Comparison of ENCODE assay signal across 34 cellular contexts in the genomic region with DNA sequence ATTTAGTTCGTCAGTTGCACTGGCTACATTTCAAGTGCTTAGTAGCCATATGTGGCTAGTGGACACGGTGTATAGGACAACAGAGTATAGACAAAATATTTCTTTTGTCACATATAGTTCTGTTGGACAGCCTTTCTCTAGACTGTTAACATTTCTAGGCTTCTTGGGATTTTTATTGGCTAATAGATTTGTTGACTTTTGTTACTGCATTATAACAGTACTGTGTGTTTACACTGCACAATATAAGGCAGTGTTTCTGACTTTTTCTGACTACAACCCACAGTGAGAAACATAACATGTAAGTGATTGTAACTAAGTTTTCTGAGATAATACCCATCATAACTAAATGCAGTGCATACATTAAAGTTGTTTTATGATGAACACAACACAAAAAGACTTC. TPM values are rescaled to one million over a fixed set of nuclear protein-coding genes. Genes with fewer than 3 reads are reported as not detected.
"Had no signal": no experiment of that assay in that cellular context is flagged by ENCODE, and none has a peak within 500 bp of the region (broad histone marks: within the 10 kb centered on the region; RNA-seq: fewer than 3 reads in every experiment).

No MANE protein-coding gene starts in this region.

- H3K36me3 ChIP-seq: ovary had no signal

- H3K27ac Mint-ChIP-seq: activated CD4-positive, alpha-beta T cell treated with anti-CD3 and anti-CD28 coated beads for 36 hours; activated CD8-positive, alpha-beta T cell treated with anti-CD3 and anti-CD28 coated beads, Interleukin-2, amount 10 ng/mL, durations not matched to agents 7 days and 5 days; activated naive CD4-positive, alpha-beta T cell treated with anti-CD3 and anti-CD28 coated beads for 36 hours; activated naive CD8-positive, alpha-beta T cell treated with anti-CD3 and anti-CD28 coated beads for 36 hours; nephron; T-helper 2 cell treated with Interferon-gamma antibody and Interleukin-4, amounts not matched to agents 5 μg/mL and 100 μg/mL, for 36 hours had no signal

- H3K9me3 ChIP-seq: adrenal gland, ascending aorta, gastroesophageal sphincter, ovary, psoas muscle, suprapubic skin, tibial artery had no signal

- H3K27me3 ChIP-seq: adrenal gland, ascending aorta, cardiac muscle cell, gastroesophageal sphincter, ovary, suprapubic skin, tibial artery had no signal

- H3K4me1 ChIP-seq: psoas muscle had no signal

- H3K27ac ChIP-seq: adrenal gland, ascending aorta, cardiac muscle cell, coronary artery, gastroesophageal sphincter, ovary, psoas muscle, suprapubic skin, tibial artery had no signal

- H3K4me3 Mint-ChIP-seq: activated CD4-positive, alpha-beta T cell treated with anti-CD3 and anti-CD28 coated beads for 36 hours; activated CD8-positive, alpha-beta T cell treated with anti-CD3 and anti-CD28 coated beads, Interleukin-2, amount 10 ng/mL, durations not matched to agents 7 days and 5 days; activated naive CD4-positive, alpha-beta T cell treated with anti-CD3 and anti-CD28 coated beads for 36 hours; activated naive CD8-positive, alpha-beta T cell treated with anti-CD3 and anti-CD28 coated beads for 36 hours; activated T-helper 1 cell treated with anti-CD3 and anti-CD28 coated beads, Interleukin-12 subunit alpha, Interleukin-12 subunit beta, Interleukin-2, Interleukin-4 antibody, amounts not matched to agents 30 ng/mL and 10 ng/mL and 1 ng/mL, durations not matched to agents 14 hours and 24 hours and 36 hours; brain; immature natural killer cell; nephron; T-helper 2 cell treated with Interferon-gamma antibody and Interleukin-4, amounts not matched to agents 5 μg/mL and 100 μg/mL, for 36 hours had no signal

- H3K9me3 Mint-ChIP-seq: activated naive CD4-positive, alpha-beta T cell treated with anti-CD3 and anti-CD28 coated beads for 36 hours; activated naive CD8-positive, alpha-beta T cell treated with anti-CD3 and anti-CD28 coated beads for 36 hours; activated T-helper 1 cell treated with anti-CD3 and anti-CD28 coated beads, Interleukin-12 subunit alpha, Interleukin-12 subunit beta, Interleukin-2, Interleukin-4 antibody, amounts not matched to agents 30 ng/mL and 10 ng/mL and 1 ng/mL, durations not matched to agents 14 hours and 24 hours and 36 hours; brain; immature natural killer cell; nephron; T-cell; T-helper 2 cell treated with Interferon-gamma antibody and Interleukin-4, amounts not matched to agents 5 μg/mL and 100 μg/mL, for 36 hours had no signal

- H3K27me3 Mint-ChIP-seq: activated CD4-positive, alpha-beta T cell treated with anti-CD3 and anti-CD28 coated beads for 36 hours; activated naive CD8-positive, alpha-beta T cell treated with anti-CD3 and anti-CD28 coated beads for 36 hours; brain; T-cell had no signal

- DNase-seq: activated CD4-positive, alpha-beta T cell treated with anti-CD3 and anti-CD28 coated beads for 36 hours; activated CD4-positive, CD25-positive, alpha-beta regulatory T cell; activated CD8-positive, alpha-beta T cell treated with anti-CD3 and anti-CD28 coated beads, Interleukin-2, amount 10 ng/mL, durations not matched to agents 7 days and 5 days; activated effector memory CD4-positive, alpha-beta T cell treated with anti-CD3 and anti-CD28 coated beads, Interleukin-2, amount 50 U/mL, for 16 hours; activated naive CD4-positive, alpha-beta T cell treated with anti-CD3 and anti-CD28 coated beads for 36 hours; activated naive CD8-positive, alpha-beta T cell treated with anti-CD3 and anti-CD28 coated beads for 36 hours; adrenal gland; hippocampal formation; immature natural killer cell; mammary epithelial cell; ovary; psoas muscle; stimulated activated CD4-positive, alpha-beta T cell treated with anti-CD3 and anti-CD28 coated beads, Interleukin-15, amount 100 ng/mL, for 24 hours; stimulated activated CD4-positive, alpha-beta T cell treated with anti-CD3 and anti-CD28 coated beads, Interleukin-2, amount 100 ng/mL, for 24 hours; stimulated activated naive CD4-positive, alpha-beta T cell; T-cell; tibial artery had no signal

- H3K4me3 ChIP-seq: adrenal gland, ascending aorta, cardiac muscle cell, coronary artery, gastroesophageal sphincter, ovary, psoas muscle, smooth muscle cell, suprapubic skin, tibial artery had no signal

- ATAC-seq: activated CD4-positive, alpha-beta T cell treated with anti-CD3 and anti-CD28 coated beads for 36 hours; activated CD8-positive, alpha-beta T cell treated with anti-CD3 and anti-CD28 coated beads, Interleukin-2, amount 10 ng/mL, durations not matched to agents 7 days and 5 days; gastroesophageal sphincter; psoas muscle; T-cell had no signal

RNA-seq across cellular contexts. Expression of gene SPINK9, which starts 59.7 kb away (rescaled TPM):
- total RNA-seq: activated CD4-positive, alpha-beta T cell treated with anti-CD3 and anti-CD28 coated beads for 36 hours; activated CD8-positive, alpha-beta T cell treated with anti-CD3 and anti-CD28 coated beads, Interleukin-2, amount 10 ng/mL, durations not matched to agents 7 days and 5 days; activated naive CD4-positive, alpha-beta T cell treated with anti-CD3 and anti-CD28 coated beads for 36 hours; activated naive CD8-positive, alpha-beta T cell treated with anti-CD3 and anti-CD28 coated beads for 36 hours; activated T-helper 1 cell treated with anti-CD3 and anti-CD28 coated beads, Interleukin-12 subunit alpha, Interleukin-12 subunit beta, Interleukin-2, Interleukin-4 antibody, amounts not matched to agents 30 ng/mL and 10 ng/mL and 1 ng/mL, durations not matched to agents 14 hours and 24 hours and 36 hours; ascending aorta; cardiac muscle cell; cerebellum; endothelial cell of umbilical vein; fibroblast of lung; fibroblast of villous mesenchyme; gastroesophageal sphincter; kidney epithelial cell; mammary epithelial cell; mucosa of gallbladder; ovary; psoas muscle; suprapubic skin; T-cell; urinary bladder had no signal
